ENCODE assay signal across 17 cellular contexts in genomic region chr10:132926777-132927650, GRCh38. TPM values are rescaled to one million over a fixed set of nuclear protein-coding genes. Genes with fewer than 3 reads are reported as not detected.
DNase-seq lines count a peak whose midpoint lies in the region; ATAC-seq and TF ChIP-seq lines count a peak whose summit lies in the region.
"Had no signal": no experiment of that assay in that cellular context is flagged by ENCODE, and none has a peak within 500 bp of the region (broad histone marks: within the 10 kb centered on the region; RNA-seq: fewer than 3 reads in every experiment).

No MANE protein-coding gene starts in this region.

- H3K36me3 Mint-ChIP-seq in CD14-positive monocyte (no peaks in the 10 kb centered on the region), glutamatergic neuron (ENCODE audit: unreplicated experiment) (peaks cover 4% of the 10 kb centered on the region), nephron progenitor cell (ENCODE audit: low read depth) (no peaks in the 10 kb centered on the region)
- H3K36me3 Mint-ChIP-seq: CD8-positive, alpha-beta T cell had no signal

- H3K36me3 ChIP-seq in right atrium auricular region = no peaks in the 10 kb centered on the region
- H3K36me3 ChIP-seq: BLaER1 had no signal

- H3K4me3 ChIP-seq in right atrium auricular region = no peak overlapping the region
- H3K4me3 ChIP-seq: BLaER1, GM23338 had no signal

- H3K9me3 ChIP-seq in right atrium auricular region = no peaks in the 10 kb centered on the region
- H3K9me3 ChIP-seq: BLaER1 had no signal

- DNase-seq in Right ventricle myocardium inferior (ENCODE audit: missing footprints) (peak; percentile 60), right atrium auricular region (ENCODE audit: low spot score) (no peak), CD14-positive monocyte (ENCODE audit: low spot score) (peak; percentile 41), glutamatergic neuron (peak; percentile 14), nephron progenitor cell (no peak), activated gamma-delta T cell (lab: John Stamatoyannopoulos, UW) (no peak), NCI-H2081 (lab: John Stamatoyannopoulos, UW) (no peak)
- DNase-seq: 8988T; Calu3; CD8-positive, alpha-beta T cell; DMS79 treated with DMSO at 0.1 percent for 48 hours; GF-D8; HCEC 1CT had no signal

- H3K27me3 ChIP-seq in right atrium auricular region = no peaks in the 10 kb centered on the region

- no peak overlapping the region for H3K27ac ChIP-seq in right atrium auricular region
- H3K27ac ChIP-seq: BLaER1 had no signal

- H3K4me1 ChIP-seq in right atrium auricular region = no peaks in the 10 kb centered on the region

- no peaks in the 10 kb centered on the region for H3K9me3 Mint-ChIP-seq in CD14-positive monocyte
- H3K9me3 Mint-ChIP-seq in glutamatergic neuron (ENCODE audit: unreplicated experiment) = peaks cover 4% of the 10 kb centered on the region
- no peaks in the 10 kb centered on the region for H3K9me3 Mint-ChIP-seq in nephron progenitor cell
- H3K9me3 Mint-ChIP-seq: CD8-positive, alpha-beta T cell; GM23338 had no signal

- TF ChIP-seq CTCF in right atrium auricular region (IDR thresholded peaks at IDR 0.05) = no peak
- TF ChIP-seq CTCF in CD14-positive monocyte (IDR thresholded peaks at IDR 0.05) = no peak
- no peak for TF ChIP-seq CTCF in glutamatergic neuron (IDR thresholded peaks at IDR 0.05; ENCODE audit: partially characterized antibody, unreplicated experiment)
- TF ChIP-seq CTCF in nephron progenitor cell (IDR thresholded peaks at IDR 0.05) = no peak

- H3K4me3 Mint-ChIP-seq in CD14-positive monocyte (no peak overlapping the region), glutamatergic neuron (ENCODE audit: unreplicated experiment) (no peak overlapping the region), nephron progenitor cell (no peak overlapping the region)
- H3K4me3 Mint-ChIP-seq: CD8-positive, alpha-beta T cell; GM23338 had no signal

- no peaks in the 10 kb centered on the region for H3K4me1 Mint-ChIP-seq in CD14-positive monocyte
- H3K4me1 Mint-ChIP-seq in glutamatergic neuron (ENCODE audit: low read depth, unreplicated experiment) = no peaks in the 10 kb centered on the region
- peaks cover 17% of the 10 kb centered on the region for H3K4me1 Mint-ChIP-seq in nephron progenitor cell
- H3K4me1 Mint-ChIP-seq: GM23338 had no signal

- intact Hi-C loops in Right ventricle myocardium inferior (cut with DNase I) = no loop called here
- intact Hi-C loops in CD14-positive monocyte (cut with micrococcal nuclease) = no loop called here

- H3K27me3 Mint-ChIP-seq in CD14-positive monocyte (ENCODE audit: low read depth in 3 of 3) (peaks cover 0 to 4% (median 2%) of the 10 kb centered on the region in 3 donors), glutamatergic neuron (ENCODE audit: unreplicated experiment) (peaks cover 1% of the 10 kb centered on the region), nephron progenitor cell (ENCODE audit: low read depth, poor library complexity) (peaks cover 4% of the 10 kb centered on the region)

- H3K27ac Mint-ChIP-seq in CD14-positive monocyte = no peak overlapping the region
- H3K27ac Mint-ChIP-seq in glutamatergic neuron (ENCODE audit: unreplicated experiment) = no peak overlapping the region
- peak overlapping the region; percentile 14 for H3K27ac Mint-ChIP-seq in nephron progenitor cell
- H3K27ac Mint-ChIP-seq: CD8-positive, alpha-beta T cell; GM23338 had no signal

- ATAC-seq in Right ventricle myocardium inferior (no peak), GM21786 (IDR thresholded peaks at IDR 0.05; ENCODE audit: unreplicated experiment) (no peak)
- ATAC-seq: CD8-positive, alpha-beta T cell; GM23338 had no signal

RNA-seq across cellular contexts. Expression of gene CFAP46, which starts 15.4 kb away (rescaled TPM):
- 0.57 TPM for total RNA-seq in Right ventricle myocardium inferior
- 1 to 10 TPM in 1 of 2 donors, under 1 TPM in 1; 0.35 to 1.5 TPM for total RNA-seq in right atrium auricular region
- not detected for polyA plus RNA-seq in CD14-positive monocyte
- total RNA-seq in glutamatergic neuron (ENCODE audit: unreplicated experiment) = 5.2 TPM
- total RNA-seq: Calu3; CD8-positive, alpha-beta T cell; HT-29 had no signal

Comparison
In these comparisons a context has a peak if more than half of its experiments do, and no peak if none do; other contexts are left out.
1. DNase-seq: peak in Right ventricle myocardium inferior (single experiment), CD14-positive monocyte (single experiment) and glutamatergic neuron (single experiment); none in right atrium auricular region (single experiment), nephron progenitor cell (single experiment), activated gamma-delta T cell (single experiment) and NCI-H2081 (0 of 2).